In genomic region chr14:95786566-95786965, GRCh38 we compare ENCODE assay signal across 7 cellular contexts.
"Had no signal": no experiment of that assay in that cellular context is flagged by ENCODE, and none has a peak within 500 bp of the region (broad histone marks: within the 10 kb centered on the region; RNA-seq: fewer than 3 reads in every experiment).

No MANE protein-coding gene starts in this region.

- H3K9me3 ChIP-seq: HAP-1 had no signal

- H3K4me3 ChIP-seq: GM23248, HAP-1, K562 had no signal

- H3K36me3 ChIP-seq: HAP-1 had no signal

- H3K27ac ChIP-seq: GM23248 had no signal

- H3K4me1 ChIP-seq: HAP-1 had no signal

- DNase-seq: GM23248, GOT3, H7, HFFc6, IMR-90 had no signal
